Comparison of ENCODE assay signal across 8 cellular contexts in the genomic region with DNA sequence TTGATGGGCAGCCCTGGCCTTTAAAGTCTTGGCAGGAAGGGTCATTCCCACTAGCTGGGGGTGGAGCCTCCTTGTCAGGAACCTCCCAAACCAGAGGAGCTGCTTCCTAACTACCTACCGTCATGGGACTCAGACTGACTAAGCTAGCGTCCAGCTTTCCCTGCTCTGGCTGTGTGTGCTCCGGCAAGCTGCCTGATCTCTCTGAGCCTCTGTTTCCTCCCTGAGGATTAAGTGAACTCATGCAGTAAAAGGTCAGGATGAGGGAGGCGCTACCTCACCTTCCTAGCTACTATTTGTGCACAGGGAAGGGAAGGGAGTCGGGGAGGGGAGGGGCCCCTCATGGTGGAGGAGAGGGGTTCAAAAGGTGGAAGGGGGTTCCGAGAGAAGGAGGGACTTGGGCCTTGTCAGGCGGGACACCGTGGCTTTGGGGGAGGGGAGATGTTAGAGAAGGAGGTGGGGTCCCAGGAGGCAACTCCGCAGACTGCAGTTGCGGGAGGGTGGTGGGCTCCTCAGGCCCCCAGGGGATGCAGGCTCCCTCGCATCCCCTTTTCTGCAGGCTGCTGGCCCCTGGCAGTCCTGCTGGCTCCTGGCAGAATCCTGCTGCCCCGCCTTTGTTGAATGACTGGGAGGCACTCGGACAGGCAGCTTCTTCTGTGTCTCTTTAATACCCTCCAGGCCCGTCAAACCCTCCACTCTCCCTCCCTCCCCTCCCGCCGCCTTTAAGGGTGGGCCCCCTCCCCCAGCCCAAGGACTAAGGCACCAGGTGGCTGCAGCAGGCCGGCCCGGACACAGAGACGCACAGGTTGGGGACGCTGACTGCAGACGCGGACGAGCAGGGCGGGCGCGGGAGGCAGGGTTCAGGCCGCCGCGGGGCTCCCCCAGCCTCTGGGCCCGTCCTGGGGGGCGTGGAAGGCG. TPM values are rescaled to one million over a fixed set of nuclear protein-coding genes. Genes with fewer than 3 reads are reported as not detected.
DNase-seq lines count a peak whose midpoint lies in the region; ATAC-seq and TF ChIP-seq lines count a peak whose summit lies in the region.

No MANE protein-coding gene starts in this region.

- no peak for TF ChIP-seq CTCF in osteoblast (IDR thresholded peaks at IDR 0.05; ENCODE audit: extremely low read depth, low read depth, low read length)

- peak; percentile 45 for DNase-seq in COLO668 (lab: John Stamatoyannopoulos, UW; ENCODE audit: unreplicated experiment)
- peak; percentile 29 for DNase-seq in HCEC 1CT
- DNase-seq in SJCRH30, result peak; percentile 38 to 44
- DNase-seq in fibroblast of gingiva (ENCODE audit: low read depth), result peak; percentile 11
- DNase-seq in osteoblast (ENCODE audit: insufficient read length, low spot score, missing footprints), result peak; percentile 95
- no peak for DNase-seq in NCI-H1048 (lab: John Stamatoyannopoulos, UW)
- no peak for DNase-seq in effector CD4-positive, alpha-beta T cell

- H3K36me3 ChIP-seq in SJCRH30 (no peaks in the 10 kb centered on the region), osteoblast (ENCODE audit: insufficient read depth, low read length) (no peaks in the 10 kb centered on the region)

- H3K4me2 ChIP-seq in osteoblast (ENCODE audit: insufficient read depth, low read length), result peak overlapping the region; percentile 72

- peak overlapping the region; percentile 59 for H3K4me3 ChIP-seq in SJCRH30
- H3K4me3 ChIP-seq in osteoblast (ENCODE audit: insufficient read depth, low read length), result peak overlapping the region; percentile 62

- H3K27ac ChIP-seq in SJCRH30 (no peak overlapping the region), osteoblast (ENCODE audit: low read depth, low read length) (no peak overlapping the region)

- H3K9me3 ChIP-seq in SJCRH30 (replicated peaks) (no peaks in the 10 kb centered on the region), osteoblast (ENCODE audit: low read depth, low read length) (no peaks in the 10 kb centered on the region)

- no peak for ATAC-seq in GM21825 (IDR thresholded peaks at IDR 0.05; ENCODE audit: unreplicated experiment)

- no peaks in the 10 kb centered on the region for H3K79me2 ChIP-seq in osteoblast (ENCODE audit: insufficient read depth, low read length)

- H3K27me3 ChIP-seq in SJCRH30, result peaks cover 8% of the 10 kb centered on the region; the same call in 1 of the 2 replicates
- H3K27me3 ChIP-seq in osteoblast (ENCODE audit: insufficient read depth, low read length), result peaks cover 60% of the 10 kb centered on the region

- H2AFZ ChIP-seq in osteoblast (ENCODE audit: low read length), result peak overlapping the region; percentile 59

- H3K4me1 ChIP-seq in SJCRH30, result peaks cover 3% of the 10 kb centered on the region; the same call in 1 of the 2 replicates
- no peaks in the 10 kb centered on the region for H3K4me1 ChIP-seq in osteoblast (ENCODE audit: insufficient read depth, low read length)

- H4K20me1 ChIP-seq in osteoblast (ENCODE audit: insufficient read depth, low read length), result no peaks in the 10 kb centered on the region

RNA-seq across cellular contexts. Expression of gene DUSP15, which starts 9.6 kb away (rescaled TPM):
- total RNA-seq in SJCRH30 (2014; rRNA removed; shearing (Covaris generic)), result 2.5 and 2.9 TPM in 2 replicates
- 1.2 and 1.4 TPM in 2 replicates for total RNA-seq in osteoblast

RNA-seq across cellular contexts. Expression of gene TTLL9, which starts 9.7 kb away (rescaled TPM):
- total RNA-seq in SJCRH30 (2014; rRNA removed; shearing (Covaris generic)), result 0.05 TPM in 1 of 2 replicates, not detected in the other
- total RNA-seq in osteoblast, result 0.59 and 0.72 TPM in 2 replicates

RNA-seq across cellular contexts. Expression of gene FOXS1, which starts 15.3 kb away (rescaled TPM):
- total RNA-seq in SJCRH30 (2014; rRNA removed; shearing (Covaris generic)), result 55.5 and 69.0 TPM in 2 replicates
- under 0.01 and 0.36 TPM in 2 replicates for total RNA-seq in osteoblast

RNA-seq across cellular contexts. Expression of gene MYLK2, which starts 41.5 kb away (rescaled TPM):
- total RNA-seq in SJCRH30 (2014; rRNA removed; shearing (Covaris generic)), result 3.1 and 3.5 TPM in 2 replicates
- under 0.01 and 0.36 TPM in 2 replicates for total RNA-seq in osteoblast

Comparison
In these comparisons a context has a peak if more than half of its experiments do, and no peak if none do; other contexts are left out.
1. DNase-seq: peak in COLO668 (single experiment), HCEC 1CT (single experiment), SJCRH30 (2 of 2), fibroblast of gingiva (single experiment) and osteoblast (single experiment); none in NCI-H1048 (single experiment) and effector CD4-positive, alpha-beta T cell (single experiment).
2. RNA of gene FOXS1, which starts 15.3 kb away (total RNA-seq): 55.5 to 69.0 TPM in SJCRH30; under 0.01 to 0.36 TPM in osteoblast; every median in the first group is over 10 times any median in the second.